ENCODE assay signal across 27 cellular contexts in the genomic region with DNA sequence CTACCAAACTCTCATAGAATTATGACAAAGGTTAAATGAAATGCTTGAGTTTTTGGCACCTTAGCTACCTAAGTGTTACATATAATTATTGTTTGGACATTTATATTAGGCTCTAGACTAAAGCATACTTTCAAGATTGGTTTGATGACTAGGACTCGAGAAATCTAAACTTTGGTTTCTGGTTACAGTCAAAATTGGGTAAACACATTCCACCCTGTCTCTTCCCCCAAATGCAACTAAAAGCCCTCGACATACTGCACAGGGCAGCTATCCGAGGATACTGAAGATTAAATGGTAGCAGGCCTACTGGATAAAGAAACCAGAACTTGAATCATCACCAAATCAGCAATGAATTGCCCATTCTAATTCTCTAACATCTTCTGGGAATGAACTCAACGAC.
DNase-seq lines count a peak whose midpoint lies in the region; ATAC-seq and TF ChIP-seq lines count a peak whose summit lies in the region.
"Had no signal": no experiment of that assay in that cellular context is flagged by ENCODE, and none has a peak within 500 bp of the region (broad histone marks: within the 10 kb centered on the region; RNA-seq: fewer than 3 reads in every experiment).

No MANE protein-coding gene starts in this region.

- H3K4me2 ChIP-seq in mesenchymal stem cell (ENCODE audit: low read length, poor library complexity, severe bottlenecking), result no peak overlapping the region

- no peak overlapping the region for H2BK5ac ChIP-seq in mesenchymal stem cell (ENCODE audit: low read depth, low read length, poor library complexity, severe bottlenecking)

- H2BK120ac ChIP-seq in mesenchymal stem cell (ENCODE audit: low read depth, low read length), result no peak overlapping the region

- H3K27ac ChIP-seq in AG04450 (ENCODE audit: low read depth, low read length) (no peak overlapping the region), mesenchymal stem cell (ENCODE audit: low read length, poor library complexity, severe bottlenecking) (no peak overlapping the region), transverse colon (peak overlapping the region in 2 of 4 donors; percentile 12 to 41)
- H3K27ac ChIP-seq: C4-2B, foreskin keratinocyte, left ventricle myocardium inferior, psoas muscle, SK-N-MC, spleen, tibial artery had no signal

- peaks cover 3% of the 10 kb centered on the region; the same call in 1 of the 2 replicates for H3K9me3 ChIP-seq in AG04450 (ENCODE audit: control insufficient read depth, insufficient read depth, low read length)
- H3K9me3 ChIP-seq in mesenchymal stem cell (ENCODE audit: control insufficient read depth, low read length), result no peaks in the 10 kb centered on the region
- H3K9me3 ChIP-seq in transverse colon, result no peaks in the 10 kb centered on the region
- H3K9me3 ChIP-seq: psoas muscle had no signal

- no peak overlapping the region for H2BK15ac ChIP-seq in mesenchymal stem cell (ENCODE audit: low read depth, poor library complexity, severe bottlenecking)

- H3K36me3 ChIP-seq in mesenchymal stem cell (ENCODE audit: control insufficient read depth in 1 of 2, insufficient read depth in 2 of 2, low read depth in 1 of 2, low read length in 2 of 2) (no peaks in the 10 kb centered on the region), transverse colon (no peaks in the 10 kb centered on the region)
- H3K36me3 ChIP-seq: left ventricle myocardium inferior, spleen, tibial artery had no signal

- ATAC-seq in HG02885 (IDR thresholded peaks at IDR 0.05; ENCODE audit: poor library complexity, unreplicated experiment) (no peak), GM18498 (IDR thresholded peaks at IDR 0.05; ENCODE audit: unreplicated experiment) (no peak)
- ATAC-seq: activated naive CD8-positive, alpha-beta T cell treated with anti-CD3 and anti-CD28 coated beads, Interleukin-2, amount 50 U/mL, for 24 hours; foreskin keratinocyte; psoas muscle had no signal

- no peaks in the 10 kb centered on the region for H3K27me3 ChIP-seq in AG04450 (ENCODE audit: control insufficient read depth, insufficient read depth, low read length)
- no peaks in the 10 kb centered on the region for H3K27me3 ChIP-seq in mesenchymal stem cell (ENCODE audit: control insufficient read depth in 1 of 2, insufficient read depth in 1 of 2, low read length in 2 of 2)
- H3K27me3 ChIP-seq in transverse colon, result no peaks in the 10 kb centered on the region
- H3K27me3 ChIP-seq: foreskin keratinocyte, spleen, tibial artery had no signal

- no peak overlapping the region for H4K8ac ChIP-seq in mesenchymal stem cell (ENCODE audit: low read length)

- no peaks in the 10 kb centered on the region for H3K79me1 ChIP-seq in mesenchymal stem cell (replicated peaks; ENCODE audit: low read length, poor library complexity, severe bottlenecking)

- no peak overlapping the region for H2BK12ac ChIP-seq in mesenchymal stem cell (ENCODE audit: low read length in 2 of 2)

- no peak for TF ChIP-seq CTCF in AG04450 (IDR thresholded peaks at IDR 0.05; ENCODE audit: low read depth, low read length)
- no peak for TF ChIP-seq CTCF in choroid plexus epithelial cell (conservative IDR thresholded peaks at IDR 0.05; ENCODE audit: low read depth, low read length)
- no peak for TF ChIP-seq CTCF in transverse colon (IDR thresholded peaks at IDR 0.05)

- 77% methylated on average over 4 of the region's 4 CpGs for WGBS in mesenchymal stem cell
- 59 to 69% methylated on average over 4 of the region's 4 CpGs for WGBS in transverse colon (ENCODE audit: low coverage in 1 of 2), 2 donors

- peak; percentile 64 for DNase-seq in AG04450 (ENCODE audit: low read depth, low spot score)
- peak; percentile 4 for DNase-seq in H4 (ENCODE audit: low spot score)
- DNase-seq in choroid plexus epithelial cell (ENCODE audit: low read depth), result peak; percentile 53
- peak; percentile 33 for DNase-seq in mesenchymal stem cell
- DNase-seq in transverse colon, result no peak
- no peak for DNase-seq in activated CD4-positive, alpha-beta T cell treated with anti-CD3 and anti-CD28 coated beads, Interleukin-2, amount 50 U/mL, for 48 hours
- DNase-seq: 8988T; activated CD4-positive, alpha-beta memory T cell treated with anti-CD3 and anti-CD28 coated beads for 36 hours; activated CD4-positive, CD25-positive, alpha-beta regulatory T cell; activated effector memory CD4-positive, alpha-beta T cell treated with Interleukin-2 at 50 U/mL for 16 hours; activated naive CD8-positive, alpha-beta T cell treated with anti-CD3 and anti-CD28 coated beads, Interleukin-2, amount 50 U/mL, for 24 hours; cortex of kidney; foreskin keratinocyte; immature natural killer cell; left ventricle myocardium inferior; NCI-H1048; NCI-H187 treated with DMSO at 0.1 percent for 48 hours; NCI-H526 treated with DMSO at 0.1 percent for 48 hours; psoas muscle; spleen; stimulated activated CD4-positive, alpha-beta T cell treated with anti-CD3 and anti-CD28 coated beads, Interleukin-4, amount 100 ng/mL, for 1 hour; stimulated activated naive CD4-positive, alpha-beta T cell treated with Interleukin-2 at 50 U/mL for 16 hours; tibial artery had no signal

- H3K18ac ChIP-seq in mesenchymal stem cell (ENCODE audit: low read depth in 1 of 2, low read length in 2 of 2), result no peak overlapping the region

- H3K4me3 ChIP-seq in AG04450 (ENCODE audit: low read depth, low read length), result no peak overlapping the region
- H3K4me3 ChIP-seq in choroid plexus epithelial cell (ENCODE audit: low read depth, low read length), result no peak overlapping the region
- no peak overlapping the region for H3K4me3 ChIP-seq in mesenchymal stem cell (ENCODE audit: insufficient read depth in 1 of 2, low read depth in 1 of 2, low read length in 2 of 2)
- H3K4me3 ChIP-seq in transverse colon, result no peak overlapping the region
- H3K4me3 ChIP-seq: left ventricle myocardium inferior, psoas muscle, SK-N-MC, spleen, tibial artery had no signal

- H3K9ac ChIP-seq in mesenchymal stem cell (ENCODE audit: low read length), result no peak overlapping the region

- no peak for TF ChIP-seq POLR2A in transverse colon (IDR thresholded peaks at IDR 0.05)

- H2AK5ac ChIP-seq in mesenchymal stem cell (ENCODE audit: low read length, severe bottlenecking), result no peak overlapping the region

- in situ Hi-C loops in transverse colon (cut with MboI; ENCODE audit: low pct_ligation_motif_present in 1 of 4, low pct_unique_long_range_greater_than_20kb in 1 of 4, low sequenced_read_pairs in 3 of 4), result loop anchor here in 2 of 4 donors (10.0 to 25.0 kb wide), 3 partner anchors 446 to 656 kb away; no protein-coding TSS in a partner anchor

- CTCF ChIA-PET in AG04450 (lab: Charles Lee), result interaction anchor here (1.9 to 3.7 kb wide), 2 partner anchors 10 to 656 kb away, joined by 6 to 22 read pairs; no protein-coding TSS in a partner anchor

- H2AFZ ChIP-seq in mesenchymal stem cell (ENCODE audit: low read depth, low read length), result no peak overlapping the region

- no peak overlapping the region for H4K91ac ChIP-seq in mesenchymal stem cell (ENCODE audit: low read length)

- POLR2A ChIA-PET in AG04450 (lab: Yijun Ruan, JAX), result interaction anchor here (0.5 to 1.0 kb wide), 2 partner anchors 26 to 49 kb away, joined by 4 to 10 read pairs; no protein-coding TSS in a partner anchor

- no peaks in the 10 kb centered on the region for H3K4me1 ChIP-seq in mesenchymal stem cell (ENCODE audit: control insufficient read depth, insufficient read depth, low read depth, low read length)
- H3K4me1 ChIP-seq in transverse colon, result peaks cover 0 to 3% (median 0%) of the 10 kb centered on the region in 4 donors
- H3K4me1 ChIP-seq: foreskin keratinocyte, left ventricle myocardium inferior, psoas muscle, spleen, tibial artery had no signal

- intact Hi-C loops in transverse colon (cut with DNase I; ENCODE audit: low total_unique reads), result no loop called here

- H3K4ac ChIP-seq in mesenchymal stem cell (ENCODE audit: low read depth in 1 of 2, low read length in 2 of 2), result no peak overlapping the region

- no peak for TF ChIP-seq EP300 in transverse colon (IDR thresholded peaks at IDR 0.05; ENCODE audit: low read depth)

- H3K23ac ChIP-seq in mesenchymal stem cell (ENCODE audit: low read length in 2 of 2), result no peak overlapping the region

- no peak overlapping the region for H3K14ac ChIP-seq in mesenchymal stem cell (ENCODE audit: low read length in 2 of 2)

Comparison
In these comparisons a context has a peak if more than half of its experiments do, and no peak if none do; other contexts are left out.
1. DNase-seq: peak in AG04450 (single experiment), H4 (single experiment), choroid plexus epithelial cell (single experiment) and mesenchymal stem cell (single experiment); none in transverse colon (single experiment) and activated CD4-positive, alpha-beta T cell treated with anti-CD3 and anti-CD28 coated beads, Interleukin-2, amount 50 U/mL, for 48 hours (0 of 2).